9 cellular contexts compared by ENCODE assay signal in the genomic region with DNA sequence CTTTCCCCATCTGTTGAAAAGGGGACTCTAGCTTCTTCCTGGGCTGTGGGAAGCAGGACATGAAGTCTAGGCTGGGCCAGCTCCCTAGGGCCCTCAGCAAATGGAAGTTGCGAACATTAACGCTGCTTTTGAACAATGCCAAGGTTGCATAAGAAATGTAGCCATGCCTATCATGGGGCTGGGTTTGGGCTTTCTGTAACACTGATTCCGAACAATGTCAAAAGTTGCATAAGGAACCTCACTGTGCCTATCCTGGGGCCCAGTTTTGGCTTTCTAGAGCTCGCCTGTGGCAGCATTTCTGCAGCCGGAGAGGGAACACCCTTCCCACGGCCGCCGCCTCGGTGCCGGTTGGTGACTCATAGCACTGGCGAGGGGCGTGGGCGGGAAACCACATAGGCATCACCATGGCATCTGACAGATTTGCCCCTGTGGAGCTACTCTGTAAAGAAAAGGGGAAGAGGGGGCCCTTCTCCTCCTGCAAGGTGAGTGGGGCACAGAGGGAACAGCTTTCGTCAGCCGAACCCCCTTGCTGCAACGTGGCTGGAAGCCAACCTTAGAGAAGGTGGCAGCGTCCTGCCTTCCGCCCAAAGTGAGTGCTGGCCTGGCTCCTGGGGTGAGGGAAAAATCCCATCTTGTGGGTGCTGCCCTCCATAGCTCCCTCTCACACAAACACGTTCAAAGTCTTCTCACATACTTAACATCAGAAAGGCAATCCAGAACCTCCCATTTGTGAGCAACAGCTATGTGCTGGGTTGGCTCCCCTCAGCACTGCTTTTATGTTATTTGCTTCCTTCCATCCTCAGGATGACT. TPM values are rescaled to one million over a fixed set of nuclear protein-coding genes. Genes with fewer than 3 reads are reported as not detected.
DNase-seq lines count a peak whose midpoint lies in the region; ATAC-seq, FAIRE-seq and TF ChIP-seq lines count a peak whose summit lies in the region.
"Had no signal": no experiment of that assay in that cellular context is flagged by ENCODE, and none has a peak within 500 bp of the region (broad histone marks: within the 10 kb centered on the region; RNA-seq: fewer than 3 reads in every experiment).

No MANE protein-coding gene starts in this region.

- POLR2A ChIA-PET in activated CD4-positive, alpha-beta T cell treated with anti-CD3 and anti-CD28 coated beads for 36 hours (lab: Charles Lee): interaction anchor here (0.7 to 1.1 kb wide), 2 partner anchors 194 to 231 kb away, joined by 3 to 5 read pairs; a partner anchor contains a TSS

- H3K27me3 Mint-ChIP-seq in activated CD4-positive, alpha-beta T cell treated with anti-CD3 and anti-CD28 coated beads for 36 hours: peaks cover 8% of the 10 kb centered on the region

- H3K4me1 Mint-ChIP-seq in activated CD4-positive, alpha-beta T cell treated with anti-CD3 and anti-CD28 coated beads for 36 hours: peaks cover 39% of the 10 kb centered on the region

- CTCF ChIA-PET in activated CD4-positive, alpha-beta T cell treated with anti-CD3 and anti-CD28 coated beads for 36 hours (lab: Charles Lee): interaction anchor here (0.6 to 1.2 kb wide), 7 partner anchors 10 to 1199 kb away, joined by 3 to 5 read pairs (median 3); no protein-coding TSS in a partner anchor

- no peaks in the 10 kb centered on the region for H3K9me3 Mint-ChIP-seq in activated CD4-positive, alpha-beta T cell treated with anti-CD3 and anti-CD28 coated beads for 36 hours (ENCODE audit: low read depth)

- no peak for FAIRE-seq in bronchial epithelial cell (lab: Jason Lieb, UNC)

- intact Hi-C loops in activated CD4-positive, alpha-beta T cell treated with anti-CD3 and anti-CD28 coated beads for 36 hours (cut with DNase I, micrococcal nuclease): loop anchor here (1.0 to 10.0 kb wide), 7 partner anchors 51 to 1640 kb away; no protein-coding TSS in a partner anchor
- intact Hi-C loops in posterior vena cava (cut with DNase I): no loop called here

- peaks cover 17% of the 10 kb centered on the region for H3K4me1 ChIP-seq in ACC112 (ENCODE audit: control insufficient read depth, insufficient read depth, low read length, unreplicated experiment)
- H3K4me1 ChIP-seq: ascending aorta had no signal

- H3K27me3 ChIP-seq in ACC112 (ENCODE audit: insufficient read depth, low read length): peaks cover 58% of the 10 kb centered on the region
- H3K27me3 ChIP-seq in bronchial epithelial cell (ENCODE audit: control insufficient read depth, insufficient read depth, low read length): no peaks in the 10 kb centered on the region
- H3K27me3 ChIP-seq: ascending aorta had no signal

- H3K4me3 Mint-ChIP-seq in activated CD4-positive, alpha-beta T cell treated with anti-CD3 and anti-CD28 coated beads for 36 hours: peak overlapping the region; percentile 31

- H2AFZ ChIP-seq in ACC112 (ENCODE audit: low read length, unreplicated experiment): no peak overlapping the region

- peak; percentile 75 for ATAC-seq in activated CD4-positive, alpha-beta T cell treated with anti-CD3 and anti-CD28 coated beads for 36 hours
- ATAC-seq in HG03139 (IDR thresholded peaks at IDR 0.05; ENCODE audit: unreplicated experiment): no peak
- ATAC-seq in GM18520 (IDR thresholded peaks at IDR 0.05; ENCODE audit: unreplicated experiment): no peak

- H3K79me2 ChIP-seq in ACC112 (ENCODE audit: control insufficient read depth, insufficient read depth, low read length, unreplicated experiment): no peaks in the 10 kb centered on the region

- H3K36me3 ChIP-seq in ACC112 (ENCODE audit: insufficient read depth, low read length): no peaks in the 10 kb centered on the region
- H3K36me3 ChIP-seq in bronchial epithelial cell (ENCODE audit: control insufficient read depth, insufficient read depth, low read length): no peaks in the 10 kb centered on the region
- H3K36me3 ChIP-seq: ascending aorta had no signal

- TF ChIP-seq CTCF in bronchial epithelial cell (IDR thresholded peaks at IDR 0.05; ENCODE audit: insufficient read depth, low read length, severe bottlenecking): no peak

- H3K27ac Mint-ChIP-seq in activated CD4-positive, alpha-beta T cell treated with anti-CD3 and anti-CD28 coated beads for 36 hours: peak overlapping the region; percentile 83

- DNase-seq in HUDEP-2 (lab: John Stamatoyannopoulos, UW; ENCODE audit: unreplicated experiment in 76 of 76): peak in 75 of 76 experiments; percentile 35 to 95 (median 84)
- peak; percentile 95 for DNase-seq in activated CD4-positive, alpha-beta T cell treated with anti-CD3 and anti-CD28 coated beads for 36 hours
- DNase-seq in bronchial epithelial cell (ENCODE audit: low read depth): peak; percentile 52
- DNase-seq in posterior vena cava (ENCODE audit: low spot score): peak; percentile 86
- no peak for DNase-seq in NCI-H146 (lab: John Stamatoyannopoulos, UW)

- H3K4me3 ChIP-seq in ACC112 (ENCODE audit: low read depth, low read length) (no peak overlapping the region), bronchial epithelial cell (ENCODE audit: low read depth, low read length) (no peak overlapping the region)
- H3K4me3 ChIP-seq: ascending aorta had no signal

- H3K36me3 Mint-ChIP-seq in activated CD4-positive, alpha-beta T cell treated with anti-CD3 and anti-CD28 coated beads for 36 hours (ENCODE audit: low read depth): no peaks in the 10 kb centered on the region

- H3K27ac ChIP-seq in ACC112 (ENCODE audit: low read depth, low read length): peak overlapping the region; percentile 33; the same call in 1 of the 2 replicates
- H3K27ac ChIP-seq: ascending aorta had no signal

RNA-seq across cellular contexts. Expression of a gene that starts 46.6 kb away (rescaled TPM):
- total RNA-seq in activated CD4-positive, alpha-beta T cell treated with anti-CD3 and anti-CD28 coated beads for 36 hours: under 1 TPM in 1 of 2 experiments, not detected in 1; 0.05 TPM
- total RNA-seq in bronchial epithelial cell: not detected in 2 replicates
- under 1 TPM; 0.29 to 0.42 TPM for total RNA-seq in posterior vena cava
- total RNA-seq: ascending aorta had no signal

Comparison
In these comparisons a context has a peak if more than half of its experiments do, and no peak if none do; other contexts are left out.
1. intact Hi-C loops: an anchor here in activated CD4-positive, alpha-beta T cell treated with anti-CD3 and anti-CD28 coated beads for 36 hours (1.0 to 10.0 kb wide); none called in posterior vena cava.